8 cellular contexts compared by ENCODE assay signal in the genomic region with DNA sequence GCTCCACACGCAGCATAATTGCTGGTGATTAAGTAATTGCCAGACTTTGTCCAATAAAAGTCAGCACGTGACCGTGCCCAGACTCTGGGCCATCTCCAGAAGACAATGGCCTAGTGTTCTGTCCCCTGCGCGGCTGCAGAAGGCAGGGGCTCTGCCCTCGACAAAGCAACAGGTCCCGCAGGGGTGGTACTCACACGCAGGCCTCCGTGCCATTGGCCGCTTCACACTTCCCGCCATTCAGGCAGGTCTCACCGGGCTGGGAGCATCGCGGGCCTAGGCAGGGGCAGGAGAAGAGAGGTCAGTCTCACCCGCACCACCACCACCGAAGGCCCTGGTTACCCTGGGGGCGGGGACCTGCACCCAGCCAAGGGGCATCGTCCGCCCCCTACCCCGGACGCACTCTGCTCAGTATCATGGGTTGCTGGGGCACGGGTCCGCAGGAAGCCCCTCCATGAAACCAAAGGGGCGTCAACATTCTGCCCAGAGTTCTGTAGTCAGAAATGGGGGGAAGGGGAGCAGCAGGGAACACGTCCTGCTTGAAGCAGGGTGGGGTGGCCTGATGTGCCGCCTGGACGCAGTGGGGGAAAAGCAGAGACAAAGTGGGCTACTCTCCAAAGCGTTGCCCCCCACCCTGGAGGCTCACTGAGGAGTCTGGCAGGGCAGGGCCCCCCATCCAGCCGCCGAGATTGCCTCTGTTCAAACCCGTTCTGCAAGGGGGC. TPM values are rescaled to one million over a fixed set of nuclear protein-coding genes. Genes with fewer than 3 reads are reported as not detected.
A peak's percentile ranks its signal among the peaks of the same experiment; 100 is the strongest.
DNase-seq lines count a peak whose midpoint lies in the region; ATAC-seq and TF ChIP-seq lines count a peak whose summit lies in the region.

No MANE protein-coding gene starts in this region.

- TF ChIP-seq CTCF in foreskin keratinocyte (conservative IDR thresholded peaks at IDR 0.05): no peak
- TF ChIP-seq CTCF in osteoblast (IDR thresholded peaks at IDR 0.05; ENCODE audit: extremely low read depth, low read depth, low read length): no peak

- no peaks in the 10 kb centered on the region for H3K27me3 ChIP-seq in CD8-positive, alpha-beta memory T cell (ENCODE audit: insufficient read depth, low read length, poor library complexity, severe bottlenecking)
- no peaks in the 10 kb centered on the region for H3K27me3 ChIP-seq in SJSA1 (replicated peaks)
- H3K27me3 ChIP-seq in foreskin keratinocyte: no peaks in the 10 kb centered on the region
- H3K27me3 ChIP-seq in osteoblast (ENCODE audit: insufficient read depth, low read length): no peaks in the 10 kb centered on the region

- peaks cover 48% of the 10 kb centered on the region for H3K4me1 ChIP-seq in CD8-positive, alpha-beta memory T cell (ENCODE audit: insufficient read depth, low read length)
- H3K4me1 ChIP-seq in SJSA1 (replicated peaks): peaks cover 29% of the 10 kb centered on the region
- H3K4me1 ChIP-seq in foreskin keratinocyte: peaks cover 7% of the 10 kb centered on the region
- H3K4me1 ChIP-seq in osteoblast (ENCODE audit: insufficient read depth, low read length): peaks cover 23% of the 10 kb centered on the region

- no peak overlapping the region for H3K27ac ChIP-seq in CD8-positive, alpha-beta memory T cell (ENCODE audit: low read depth, low read length)
- H3K27ac ChIP-seq in SJSA1: no peak overlapping the region
- peak overlapping the region; percentile 77 for H3K27ac ChIP-seq in foreskin keratinocyte
- no peak overlapping the region for H3K27ac ChIP-seq in osteoblast (ENCODE audit: low read depth, low read length)

- H3K79me2 ChIP-seq in osteoblast (ENCODE audit: insufficient read depth, low read length): peaks cover 44% of the 10 kb centered on the region

- no peaks in the 10 kb centered on the region for H3K36me3 ChIP-seq in CD8-positive, alpha-beta memory T cell (ENCODE audit: insufficient read depth, low read length)
- H3K36me3 ChIP-seq in SJSA1: peaks cover 4% of the 10 kb centered on the region; the same call in 1 of the 2 replicates
- peaks cover 8% of the 10 kb centered on the region for H3K36me3 ChIP-seq in osteoblast (ENCODE audit: insufficient read depth, low read length)

- H4K20me1 ChIP-seq in osteoblast (ENCODE audit: insufficient read depth, low read length): peaks cover 34% of the 10 kb centered on the region

- peaks cover 32 to 55% (median 35%) of the 10 kb centered on the region in 3 donors for H3K4me1 Mint-ChIP-seq in CD8-positive, alpha-beta memory T cell

- POLR2A ChIA-PET in CD8-positive, alpha-beta memory T cell (lab: Charles Lee): interaction anchor here (1.2 kb wide), 1 partner anchor 11 kb away, joined by 8 read pairs; no protein-coding TSS in a partner anchor

- H2AFZ ChIP-seq in osteoblast (ENCODE audit: low read length): no peak overlapping the region

- H3K9me3 ChIP-seq in CD8-positive, alpha-beta memory T cell (ENCODE audit: low read length): no peaks in the 10 kb centered on the region
- no peaks in the 10 kb centered on the region for H3K9me3 ChIP-seq in SJSA1 (replicated peaks)
- H3K9me3 ChIP-seq in osteoblast (ENCODE audit: low read depth, low read length): no peaks in the 10 kb centered on the region

- H3K36me3 Mint-ChIP-seq in CD8-positive, alpha-beta memory T cell: peaks cover 0 to 8% (median 0%) of the 10 kb centered on the region in 3 donors

- H3K4me3 Mint-ChIP-seq in CD8-positive, alpha-beta memory T cell: peak overlapping the region; percentile 86 to 93 (median 88)

- peak overlapping the region in 3 of 8 donors; percentile 19 to 78 (median 23) for H3K27ac Mint-ChIP-seq in CD8-positive, alpha-beta memory T cell

- H3K4me2 ChIP-seq in osteoblast (ENCODE audit: insufficient read depth, low read length): peak overlapping the region; percentile 88

- CTCF ChIA-PET in CD8-positive, alpha-beta memory T cell (lab: Charles Lee): no interaction called here

- no peaks in the 10 kb centered on the region for H3K9me3 Mint-ChIP-seq in CD8-positive, alpha-beta memory T cell

- DNase-seq in CD8-positive, alpha-beta memory T cell: no peak
- no peak for DNase-seq in SJSA1 (ENCODE audit: low read depth in 1 of 2, low spot score in 2 of 2)
- DNase-seq in foreskin keratinocyte: no peak
- no peak for DNase-seq in osteoblast (ENCODE audit: insufficient read length, low spot score, missing footprints)
- DNase-seq in NCI-H446 treated with DMSO at 0.1 percent for 48 hours (lab: John Stamatoyannopoulos, UW): no peak
- no peak for DNase-seq in NCI-H2029 (lab: John Stamatoyannopoulos, UW)
- no peak for DNase-seq in NCI-H1417 treated with DMSO at 0.1 percent for 48 hours (lab: John Stamatoyannopoulos, UW)

- ATAC-seq in foreskin keratinocyte (no peak), GM21390 (IDR thresholded peaks at IDR 0.05; ENCODE audit: unreplicated experiment) (no peak)

- H3K4me3 ChIP-seq in CD8-positive, alpha-beta memory T cell (ENCODE audit: low read length): peak overlapping the region; percentile 85
- H3K4me3 ChIP-seq in SJSA1: peak overlapping the region; percentile 71
- peak overlapping the region; percentile 83 for H3K4me3 ChIP-seq in osteoblast (ENCODE audit: insufficient read depth, low read length)

- no peaks in the 10 kb centered on the region for H3K27me3 Mint-ChIP-seq in CD8-positive, alpha-beta memory T cell

RNA-seq across cellular contexts. Expression of gene NOTCH1, which starts 1.9 kb away (rescaled TPM):
- 10 to 100 TPM; 70.0 to 79.5 TPM for total RNA-seq in CD8-positive, alpha-beta memory T cell
- polyA plus RNA-seq in CD8-positive, alpha-beta memory T cell: 5.1 TPM
- total RNA-seq in SJSA1 (2014; rRNA removed; shearing (Covaris generic)): 6.0 and 8.0 TPM in 2 replicates
- total RNA-seq in foreskin keratinocyte: 41.9 and 49.8 TPM in 2 replicates
- 8.3 and 11.7 TPM in 2 replicates for polyA plus RNA-seq in foreskin keratinocyte
- 10.5 and 14.4 TPM in 2 replicates for total RNA-seq in osteoblast
